ENCODE assay signal across 27 cellular contexts in the genomic region with DNA sequence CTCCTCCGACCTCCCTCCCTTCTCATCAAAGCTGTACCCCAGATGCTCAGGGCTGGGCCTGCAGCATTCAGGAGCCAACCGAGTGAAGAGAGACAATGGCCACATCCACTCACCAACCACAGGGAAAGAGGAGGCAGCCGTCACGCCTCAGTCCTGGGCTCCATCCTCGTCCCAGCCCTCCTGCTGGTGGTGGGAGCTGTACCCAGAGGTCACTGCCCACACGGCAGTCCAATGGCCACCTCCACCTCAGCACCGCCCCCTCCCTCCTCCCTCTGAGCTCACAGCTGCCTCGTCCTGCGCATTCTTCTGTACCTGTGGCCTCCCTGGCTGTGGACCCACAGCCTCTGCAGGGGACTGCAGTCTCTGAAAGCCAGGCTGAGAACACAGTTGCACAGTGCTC. TPM values are rescaled to one million over a fixed set of nuclear protein-coding genes. Genes with fewer than 3 reads are reported as not detected.
"Had no signal": no experiment of that assay in that cellular context is flagged by ENCODE, and none has a peak within 500 bp of the region (broad histone marks: within the 10 kb centered on the region; RNA-seq: fewer than 3 reads in every experiment).

No MANE protein-coding gene starts in this region.

- H3K4me3 ChIP-seq: esophagus muscularis mucosa, gastroesophageal sphincter, heart left ventricle, sigmoid colon, smooth muscle cell, transverse colon, vagina had no signal

- H3K4me1 Mint-ChIP-seq: memory B cell had no signal

- H3K9me3 ChIP-seq: esophagus muscularis mucosa, gastroesophageal sphincter, heart left ventricle, sigmoid colon, transverse colon, vagina had no signal

- H3K27me3 ChIP-seq: brain microvascular endothelial cell, vagina had no signal

- H3K4me3 Mint-ChIP-seq: activated CD8-positive, alpha-beta T cell treated with anti-CD3 and anti-CD28 coated beads, Interleukin-2, amount 10 ng/mL, durations not matched to agents 7 days and 5 days; dendritic cell treated with granulocyte-macrophage colony-stimulating factor and Interleukin-4, amounts not matched to agents 40 ng/mL and 50 ng/mL, for 4 days; effector memory CD8-positive, alpha-beta T cell; memory B cell; nephron; stimulated activated memory B cell treated with anti-CD40 and anti-IgM and Interleukin-4, amounts not matched to agents 10 μg/mL and 1 μg/mL and 100 μg/mL, for 72 hours had no signal

- H3K4me2 ChIP-seq: smooth muscle cell had no signal

- H3K36me3 Mint-ChIP-seq: activated naive CD4-positive, alpha-beta T cell treated with anti-CD3 and anti-CD28 coated beads, Interleukin-2, amount 50 U/mL, for 72 hours; memory B cell; stimulated activated memory B cell treated with anti-CD40 and anti-IgM and Interleukin-4, amounts not matched to agents 10 μg/mL and 1 μg/mL and 100 μg/mL, for 72 hours had no signal

- H3K27ac Mint-ChIP-seq: activated CD8-positive, alpha-beta T cell treated with anti-CD3 and anti-CD28 coated beads, Interleukin-2, amount 10 ng/mL, durations not matched to agents 7 days and 5 days; dendritic cell treated with granulocyte-macrophage colony-stimulating factor and Interleukin-4, amounts not matched to agents 40 ng/mL and 50 ng/mL, for 4 days; effector memory CD8-positive, alpha-beta T cell; memory B cell; stimulated activated memory B cell treated with anti-CD40 and anti-IgM and Interleukin-4, amounts not matched to agents 10 μg/mL and 1 μg/mL and 100 μg/mL, for 72 hours had no signal

- H3K4me1 ChIP-seq: esophagus muscularis mucosa, gastroesophageal sphincter, heart left ventricle, sigmoid colon, transverse colon had no signal

- H3K36me3 ChIP-seq: brain microvascular endothelial cell, esophagus muscularis mucosa, gastroesophageal sphincter, heart left ventricle, sigmoid colon, transverse colon, vagina had no signal

- DNase-seq: activated CD4-positive, alpha-beta T cell treated with anti-CD3 and anti-CD28 coated beads for 1 hour; activated CD4-positive, alpha-beta T cell treated with anti-CD3 and anti-CD28 coated beads, Interleukin-2, amount 50 U/mL, for 1 hour; activated CD8-positive, alpha-beta T cell treated with anti-CD3 and anti-CD28 coated beads, Interleukin-2, amount 10 ng/mL, durations not matched to agents 7 days and 5 days; activated T-cell treated with anti-CD3 and anti-CD28 coated beads, Interleukin-2, amount 50 U/mL, for 1 hour; aorta; brain microvascular endothelial cell; caudate nucleus; effector memory CD8-positive, alpha-beta T cell; heart left ventricle; posterior cingulate gyrus; sigmoid colon; stimulated activated CD4-positive, alpha-beta T cell treated with anti-CD3 and anti-CD28 coated beads, Interleukin-15, amount 100 ng/mL, for 24 hours; transverse colon; WERI-Rb-1 had no signal

- H3K9me3 Mint-ChIP-seq: activated naive CD4-positive, alpha-beta T cell treated with anti-CD3 and anti-CD28 coated beads, Interleukin-2, amount 50 U/mL, for 72 hours; dendritic cell treated with granulocyte-macrophage colony-stimulating factor and Interleukin-4, amounts not matched to agents 40 ng/mL and 50 ng/mL, for 4 days; effector memory CD8-positive, alpha-beta T cell; memory B cell; stimulated activated memory B cell treated with anti-CD40 and anti-IgM and Interleukin-4, amounts not matched to agents 10 μg/mL and 1 μg/mL and 100 μg/mL, for 72 hours had no signal

- H3K27ac ChIP-seq: brain microvascular endothelial cell, esophagus muscularis mucosa, gastroesophageal sphincter, heart left ventricle, sigmoid colon, transverse colon, vagina, WERI-Rb-1 had no signal

- ATAC-seq: activated CD8-positive, alpha-beta T cell treated with anti-CD3 and anti-CD28 coated beads, Interleukin-2, amount 10 ng/mL, durations not matched to agents 7 days and 5 days; activated naive CD4-positive, alpha-beta T cell treated with anti-CD3 and anti-CD28 coated beads, Interleukin-2, amount 50 U/mL, for 72 hours; effector memory CD8-positive, alpha-beta T cell; gastroesophageal sphincter; stimulated activated memory B cell treated with anti-CD40 and anti-IgM and Interleukin-4, amounts not matched to agents 10 μg/mL and 1 μg/mL and 100 μg/mL, for 72 hours had no signal

RNA-seq across cellular contexts. Expression of a gene that starts 53.0 kb away (rescaled TPM):
- total RNA-seq: liver; mononuclear cell; renal cortical epithelial cell; T-helper 2 cell treated with Interferon-gamma antibody and Interleukin-4, amounts not matched to agents 100 ng/mL and 5 ng/mL, for 36 hours; transverse colon had no signal
- polyA plus RNA-seq: aorta, liver had no signal
